24 cellular contexts compared by ENCODE assay signal in genomic region chr17:9104370-9105041, GRCh38.
DNase-seq lines count a peak whose midpoint lies in the region; ATAC-seq and TF ChIP-seq lines count a peak whose summit lies in the region.
"Had no signal": no experiment of that assay in that cellular context is flagged by ENCODE, and none has a peak within 500 bp of the region (broad histone marks: within the 10 kb centered on the region; RNA-seq: fewer than 3 reads in every experiment).

No MANE protein-coding gene starts in this region.

- TF ChIP-seq POLR2A in body of pancreas (IDR thresholded peaks at IDR 0.05) (no peak), gastroesophageal sphincter (IDR thresholded peaks at IDR 0.05) (no peak), right lobe of liver (IDR thresholded peaks at IDR 0.05) (no peak)

- H3K27ac ChIP-seq in body of pancreas (peak overlapping the region in 1 of 4 donors; percentile 15), gastroesophageal sphincter (peak overlapping the region; percentile 85 to 90 (median 88)), right lobe of liver (peak overlapping the region in 2 of 3 donors; percentile 24 to 62), tibial artery (peak overlapping the region; percentile 47 to 54)
- H3K27ac ChIP-seq: cardiac muscle cell, hepatocyte, neural progenitor cell, SJCRH30, WERI-Rb-1 had no signal

- H3K27me3 ChIP-seq in body of pancreas, result no peaks in the 10 kb centered on the region
- no peaks in the 10 kb centered on the region for H3K27me3 ChIP-seq in gastroesophageal sphincter
- H3K27me3 ChIP-seq in right lobe of liver, result no peaks in the 10 kb centered on the region
- H3K27me3 ChIP-seq in tibial artery, result no peaks in the 10 kb centered on the region
- H3K27me3 ChIP-seq: hepatocyte, neural progenitor cell, SJCRH30 had no signal

- WGBS in body of pancreas, 2 donors, result 60 to 69% methylated on average over 13 to 18 of the region's 18 CpGs
- WGBS in gastroesophageal sphincter (ENCODE audit: low coverage in 1 of 2), 2 donors, result 37 to 64% methylated on average over 6 to 10 of the region's 18 CpGs
- WGBS in right lobe of liver (ENCODE audit: insufficient coverage, low coverage, low lambda C conversion rate, missing lambda C conversion rate), result 30% methylated on average over 3 of the region's 18 CpGs

- intact Hi-C loops in body of pancreas (cut with DNase I) (no loop called here), right lobe of liver (cut with DNase I) (no loop called here), tibial artery (cut with DNase I; ENCODE audit: low total_unique reads) (no loop called here)

- peaks cover 27% of the 10 kb centered on the region for H3K4me1 ChIP-seq in body of pancreas
- peaks cover 4 to 88% (median 8%) of the 10 kb centered on the region in 3 donors for H3K4me1 ChIP-seq in gastroesophageal sphincter
- H3K4me1 ChIP-seq in right lobe of liver, result peaks cover 0 to 28% (median 0%) of the 10 kb centered on the region in 4 donors
- H3K4me1 ChIP-seq in tibial artery, result peaks cover 0 to 44% (median 10%) of the 10 kb centered on the region in 4 donors
- H3K4me1 ChIP-seq: SJCRH30 had no signal

- no peak overlapping the region for H3K4me3 ChIP-seq in body of pancreas
- H3K4me3 ChIP-seq in gastroesophageal sphincter, result no peak overlapping the region
- H3K4me3 ChIP-seq in right lobe of liver, result peak overlapping the region in 2 of 3 donors; percentile 6 to 19
- H3K4me3 ChIP-seq in tibial artery, result no peak overlapping the region
- H3K4me3 ChIP-seq: cardiac muscle cell, hepatocyte, neural progenitor cell, SJCRH30 had no signal

- DNase-seq in body of pancreas (peak; percentile 25 to 62 (median 44)), right lobe of liver (peak; percentile 78 to 94 (median 91)), tibial artery (peak; percentile 45 to 88), NCI-H2029 (lab: John Stamatoyannopoulos, UW) (no peak)
- DNase-seq in stimulated activated CD8-positive, alpha-beta memory T cell treated with anti-CD3 and anti-CD28 coated beads, Interleukin-4, amount 100 ng/mL, for 48 hours, result no peak
- DNase-seq: activated CD4-positive, alpha-beta T cell treated with anti-CD3 and anti-CD28 coated beads for 4 hours; EL; foreskin melanocyte; KBM-7; mesendoderm; NCI-H1092; NCI-H187; NCI-H2171; NCI-H82; SJCRH30; stimulated activated CD4-positive, alpha-beta T cell treated with anti-CD3 and anti-CD28 coated beads, Interleukin-4, amount 100 ng/mL, for 4 hours; T-helper 9 cell; WERI-Rb-1 had no signal

- TF ChIP-seq CTCF in body of pancreas (IDR thresholded peaks at IDR 0.05) (peak in 1 of 7 experiments; percentile 11), gastroesophageal sphincter (IDR thresholded peaks at IDR 0.05) (peak in 3 of 4 experiments; percentile 2 to 67 (median 55)), right lobe of liver (IDR thresholded peaks at IDR 0.05) (peak in 3 of 4 donors; percentile 21 to 32 (median 25)), tibial artery (IDR thresholded peaks at IDR 0.05) (peak in 1 of 2 experiments; percentile 23)

- no peaks in the 10 kb centered on the region for H3K9me3 ChIP-seq in body of pancreas
- no peaks in the 10 kb centered on the region for H3K9me3 ChIP-seq in gastroesophageal sphincter
- no peaks in the 10 kb centered on the region for H3K9me3 ChIP-seq in right lobe of liver
- H3K9me3 ChIP-seq in tibial artery, result no peaks in the 10 kb centered on the region
- H3K9me3 ChIP-seq: SJCRH30 had no signal

- ATAC-seq in body of pancreas (peak; percentile 66), gastroesophageal sphincter (peak; percentile 94), right lobe of liver (peak; percentile 90 to 94 (median 92)), GM18907 (IDR thresholded peaks at IDR 0.05; ENCODE audit: unreplicated experiment) (no peak)
- ATAC-seq: stimulated activated effector memory CD8-positive, alpha-beta T cell treated with anti-CD3 and anti-CD28 coated beads, Interleukin-12 subunit alpha, Interleukin-12 subunit beta, amount 100 ng/mL, for 72 hours had no signal

- no peak for TF ChIP-seq EP300 in gastroesophageal sphincter (IDR thresholded peaks at IDR 0.05)

- H3K36me3 ChIP-seq in body of pancreas (replicated peaks in 1 of 2; ENCODE audit: insufficient read depth in 1 of 2, low read depth in 2 of 2) (no peaks in the 10 kb centered on the region), gastroesophageal sphincter (no peaks in the 10 kb centered on the region), right lobe of liver (no peaks in the 10 kb centered on the region), tibial artery (no peaks in the 10 kb centered on the region)
- H3K36me3 ChIP-seq: cardiac muscle cell, neural progenitor cell, SJCRH30, WERI-Rb-1 had no signal

Comparison
In these comparisons a context has a peak if more than half of its experiments do, and no peak if none do; other contexts are left out.
1. DNase-seq: peak in body of pancreas (4 of 4), right lobe of liver (3 of 3) and tibial artery (2 of 2); none in NCI-H2029 (single experiment) and stimulated activated CD8-positive, alpha-beta memory T cell treated with anti-CD3 and anti-CD28 coated beads, Interleukin-4, amount 100 ng/mL, for 48 hours (single experiment).
2. H3K4me3 ChIP-seq: peak in right lobe of liver (2 of 3); none in body of pancreas (0 of 2), gastroesophageal sphincter (0 of 2) and tibial artery (0 of 2).